Comparison of ENCODE assay signal across 9 cellular contexts in genomic region chr5:9207820-9208418, GRCh38.
A peak's percentile ranks its signal among the peaks of the same experiment; 100 is the strongest.
DNase-seq lines count a peak whose midpoint lies in the region; FAIRE-seq and TF ChIP-seq lines count a peak whose summit lies in the region.
"Had no signal": no experiment of that assay in that cellular context is flagged by ENCODE, and none has a peak within 500 bp of the region (broad histone marks: within the 10 kb centered on the region; RNA-seq: fewer than 3 reads in every experiment).

No MANE protein-coding gene starts in this region.

- intact Hi-C loops in testis (cut with DNase I; ENCODE audit: low total_unique reads): no loop called here
- intact Hi-C loops in sigmoid colon (cut with DNase I): loop anchor here (5.0 to 10.0 kb wide), 2 partner anchors 451 to 1273 kb away; no protein-coding TSS in a partner anchor

- H3K27ac ChIP-seq in testis: no peak overlapping the region
- H3K27ac ChIP-seq in sigmoid colon: no peak overlapping the region

- H3K4me1 ChIP-seq in testis: no peaks in the 10 kb centered on the region
- H3K4me1 ChIP-seq in sigmoid colon: no peaks in the 10 kb centered on the region

- peak; percentile 20 for DNase-seq in H54 (ENCODE audit: insufficient read length, low spot score)
- peak; percentile 49 for DNase-seq in NCI-H1092 treated with DMSO at 0.1 percent for 48 hours (lab: John Stamatoyannopoulos, UW)
- DNase-seq in SKM-1 treated with dmso at 0.1 percent for 144 hours (lab: John Stamatoyannopoulos, UW; ENCODE audit: unreplicated experiment): peak; percentile 25
- peak; percentile 21 for DNase-seq in germinal center (ENCODE audit: low spot score)
- no peak for DNase-seq in testis
- DNase-seq in cerebellar nuclear complex (lab: John Stamatoyannopoulos, UW): no peak
- no peak for DNase-seq in sigmoid colon
- DNase-seq: naive B cell had no signal

- peak; percentile 23 for FAIRE-seq in G401.6 (lab: Jason Lieb, UNC)
- no peak for FAIRE-seq in H54 (lab: Jason Lieb, UNC)

- H3K27me3 ChIP-seq in testis (no peaks in the 10 kb centered on the region), sigmoid colon (no peaks in the 10 kb centered on the region)

- TF ChIP-seq POLR2A in H54 (IDR thresholded peaks at IDR 0.05; ENCODE audit: low read depth, low read length): no peak
- TF ChIP-seq POLR2A in testis (IDR thresholded peaks at IDR 0.05): no peak
- TF ChIP-seq POLR2A in sigmoid colon (IDR thresholded peaks at IDR 0.05): no peak

- 48 to 61% methylated on average over 5 of the region's 5 CpGs for WGBS in testis, 2 donors
- whole genome bisulfite sequencing in sigmoid colon, 2 donors: 56 to 64% methylated on average over 5 of the region's 5 CpGs

- H3K36me3 ChIP-seq in testis (ENCODE audit: low read depth, missing control alignments) (no peaks in the 10 kb centered on the region), sigmoid colon (no peaks in the 10 kb centered on the region)

- peak in 2 of 3 experiments; percentile 30 to 42 for TF ChIP-seq CTCF in testis (IDR thresholded peaks at IDR 0.05)
- peak in 2 of 4 experiments; percentile 23 to 48 for TF ChIP-seq CTCF in sigmoid colon (IDR thresholded peaks at IDR 0.05)

- no peak overlapping the region for H3K4me3 ChIP-seq in testis
- no peak overlapping the region for H3K4me3 ChIP-seq in sigmoid colon

- TF ChIP-seq EP300 in sigmoid colon (IDR thresholded peaks at IDR 0.05): no peak

- H3K9me3 ChIP-seq in testis (no peaks in the 10 kb centered on the region), sigmoid colon (no peaks in the 10 kb centered on the region)

Comparison
In these comparisons a context has a peak if more than half of its experiments do, and no peak if none do; other contexts are left out.
1. DNase-seq: peak in H54 (single experiment), NCI-H1092 treated with DMSO at 0.1 percent for 48 hours (single experiment), SKM-1 treated with dmso at 0.1 percent for 144 hours (single experiment) and germinal center (single experiment); none in testis (single experiment), cerebellar nuclear complex (0 of 2) and sigmoid colon (single experiment).